Comparison of ENCODE assay signal across 14 cellular contexts in genomic region chr10:122344741-122345258, GRCh38. TPM values are rescaled to one million over a fixed set of nuclear protein-coding genes. Genes with fewer than 3 reads are reported as not detected.
DNase-seq lines count a peak whose midpoint lies in the region; ATAC-seq and TF ChIP-seq lines count a peak whose summit lies in the region.
"Had no signal": no experiment of that assay in that cellular context is flagged by ENCODE, and none has a peak within 500 bp of the region (broad histone marks: within the 10 kb centered on the region; RNA-seq: fewer than 3 reads in every experiment).

No MANE protein-coding gene starts in this region.

- no peaks in the 10 kb centered on the region for H3K27me3 ChIP-seq in BLaER1
- no peaks in the 10 kb centered on the region for H3K27me3 ChIP-seq in endodermal cell (ENCODE audit: control insufficient read depth, insufficient read depth, low read length, poor library complexity, severe bottlenecking)
- H3K27me3 ChIP-seq in aorta (ENCODE audit: control insufficient read depth in 1 of 2, insufficient read depth in 2 of 2, low read length in 1 of 2) = no peaks in the 10 kb centered on the region
- H3K27me3 ChIP-seq: testis had no signal

- no peak overlapping the region for H3K27ac Mint-ChIP-seq in endodermal cell
- H3K27ac Mint-ChIP-seq: natural killer cell had no signal

- H3K36me3 Mint-ChIP-seq in endodermal cell (ENCODE audit: low read depth) = peaks cover 3% of the 10 kb centered on the region
- H3K36me3 Mint-ChIP-seq: natural killer cell had no signal

- H3K9ac ChIP-seq in BLaER1 (no peak overlapping the region), endodermal cell (ENCODE audit: extremely low read depth, low read length, poor library complexity, severe bottlenecking) (no peak overlapping the region)

- H3K4me2 ChIP-seq in BLaER1 = peak overlapping the region; percentile 65

- H3K9me3 Mint-ChIP-seq in endodermal cell = peaks cover 35% of the 10 kb centered on the region
- H3K9me3 Mint-ChIP-seq: natural killer cell had no signal

- TF ChIP-seq CTCF in endodermal cell (conservative IDR thresholded peaks at IDR 0.05) = no peak

- H3K4me1 Mint-ChIP-seq in endodermal cell = no peaks in the 10 kb centered on the region

- no peak overlapping the region for H3K4me3 Mint-ChIP-seq in endodermal cell
- H3K4me3 Mint-ChIP-seq: natural killer cell had no signal

- H3K36me3 ChIP-seq in BLaER1 (no peaks in the 10 kb centered on the region), endodermal cell (ENCODE audit: control insufficient read depth, insufficient read depth, low read length) (no peaks in the 10 kb centered on the region), aorta (ENCODE audit: control insufficient read depth in 1 of 2, insufficient read depth in 2 of 2, low read length in 1 of 2) (no peaks in the 10 kb centered on the region)

- WGBS in endodermal cell (ENCODE audit: insufficient coverage in 1 of 2, insufficient read length in 1 of 2), 2 experiments = 90 to 92% methylated on average over 2 to 9 of the region's 9 CpGs
- whole genome bisulfite sequencing in aorta, 2 donors = 95% methylated on average over 9 of the region's 9 CpGs

- H3K9me3 ChIP-seq in BLaER1 = peaks cover 8% of the 10 kb centered on the region; the same call in 1 of the 2 replicates
- H3K9me3 ChIP-seq in endodermal cell (ENCODE audit: control insufficient read depth, low read length) = peaks cover 20% of the 10 kb centered on the region
- H3K9me3 ChIP-seq in aorta (ENCODE audit: control insufficient read depth, low read length) = no peaks in the 10 kb centered on the region
- H3K9me3 ChIP-seq: testis had no signal

- H3K27me3 Mint-ChIP-seq in endodermal cell (ENCODE audit: insufficient read depth) = no peaks in the 10 kb centered on the region

- intact Hi-C loops in aorta (cut with DNase I) = loop anchor here in 1 of 2 donors (5.0 kb wide), 3 partner anchors 47 to 223 kb away; no protein-coding TSS in a partner anchor

- peaks cover 59% of the 10 kb centered on the region for H3K4me1 ChIP-seq in BLaER1
- H3K4me1 ChIP-seq in endodermal cell (ENCODE audit: control insufficient read depth, insufficient read depth, low read length) = no peaks in the 10 kb centered on the region
- no peaks in the 10 kb centered on the region for H3K4me1 ChIP-seq in aorta (ENCODE audit: control insufficient read depth in 1 of 2, insufficient read depth in 2 of 2, low read length in 2 of 2)
- H3K4me1 ChIP-seq: testis had no signal

- ATAC-seq in aorta (ENCODE audit: low FRiP score) (no peak), GM21619 (IDR thresholded peaks at IDR 0.05; ENCODE audit: unreplicated experiment) (no peak)
- ATAC-seq: natural killer cell had no signal

- DNase-seq in LoVo (ENCODE audit: low spot score) (peak; percentile 86), endodermal cell (peak; percentile 13), mucosa of gallbladder (ENCODE audit: low spot score) (peak; percentile 54), aorta (no peak), OCI-M2 (lab: John Stamatoyannopoulos, UW; ENCODE audit: unreplicated experiment) (no peak), iPS-NIHi11 (ENCODE audit: low spot score) (no peak)
- DNase-seq: activated CD8-positive, alpha-beta memory T cell treated with anti-CD3 and anti-CD28 coated beads, Interleukin-2, amount 50 U/mL, for 48 hours; Caco-2; cerebellar nuclear complex; natural killer cell; NCI-H524 treated with DMSO at 0.1 percent for 48 hours; testis had no signal

- H3K4me3 ChIP-seq in BLaER1 (no peak overlapping the region), endodermal cell (ENCODE audit: low read length) (no peak overlapping the region), aorta (ENCODE audit: low read length in 2 of 2) (no peak overlapping the region)
- H3K4me3 ChIP-seq: testis had no signal

- H4K20me1 ChIP-seq in BLaER1 = no peaks in the 10 kb centered on the region

- H3K27ac ChIP-seq in BLaER1 = no peak overlapping the region
- no peak overlapping the region for H3K27ac ChIP-seq in endodermal cell (ENCODE audit: low read depth, low read length)
- no peak overlapping the region for H3K27ac ChIP-seq in aorta (ENCODE audit: low read depth in 1 of 2, low read length in 2 of 2)
- H3K27ac ChIP-seq: testis had no signal

RNA-seq across cellular contexts. Expression of gene PLEKHA1, which starts 29.7 kb away (rescaled TPM):
- total RNA-seq in endodermal cell = 10 to 100 TPM; 29.6 to 49.0 TPM
- polyA plus RNA-seq in endodermal cell (2013, experiment 1 of 2) = 31.1 TPM
- 30.1 TPM for polyA plus RNA-seq in endodermal cell (2013, experiment 2 of 2)
- 54.8 TPM for total RNA-seq in mucosa of gallbladder
- total RNA-seq in aorta = 10 to 100 TPM; 39.8 to 46.1 TPM
- polyA plus RNA-seq in aorta = 10 to 100 TPM; 16.3 to 17.0 TPM

Comparison
In these comparisons a context has a peak if more than half of its experiments do, and no peak if none do; other contexts are left out.
1. DNase-seq: peak in LoVo (single experiment), endodermal cell (single experiment) and mucosa of gallbladder (single experiment); none in aorta (0 of 2), OCI-M2 (single experiment) and iPS-NIHi11 (single experiment).